Comparison of ENCODE assay signal across 27 cellular contexts in the genomic region with DNA sequence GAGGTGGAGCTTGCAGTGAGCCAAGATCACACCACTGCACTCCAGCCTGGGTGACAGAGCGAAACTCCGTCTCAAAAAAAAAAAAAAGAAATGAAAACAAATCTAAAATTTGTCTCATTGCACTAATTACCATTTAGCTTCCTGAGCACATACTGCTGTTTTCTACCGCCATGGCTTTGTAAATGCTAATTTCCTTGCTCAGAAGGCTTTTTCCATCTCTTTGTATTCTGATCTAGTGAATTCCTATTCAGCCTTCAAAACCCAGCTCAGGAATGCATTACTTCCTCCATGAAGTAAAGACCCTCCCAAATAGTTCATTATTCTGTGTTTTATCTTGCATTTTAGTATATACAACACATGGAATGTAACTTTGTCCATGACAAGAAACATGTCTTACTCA. TPM values are rescaled to one million over a fixed set of nuclear protein-coding genes. Genes with fewer than 3 reads are reported as not detected.
A peak's percentile ranks its signal among the peaks of the same experiment; 100 is the strongest.
DNase-seq lines count a peak whose midpoint lies in the region; ATAC-seq and TF ChIP-seq lines count a peak whose summit lies in the region.
"Had no signal": no experiment of that assay in that cellular context is flagged by ENCODE, and none has a peak within 500 bp of the region (broad histone marks: within the 10 kb centered on the region; RNA-seq: fewer than 3 reads in every experiment).

No MANE protein-coding gene starts in this region.

- H3K36me3 ChIP-seq in HUES48 (ENCODE audit: control insufficient read depth, insufficient read depth, low read length) (no peaks in the 10 kb centered on the region; the same call in 1 of the 2 replicates), iPS-18a (ENCODE audit: control insufficient read depth, low read depth, low read length) (peaks cover 3% of the 10 kb centered on the region)

- no peak for TF ChIP-seq CTCF in brain (conservative IDR thresholded peaks at IDR 0.05)

- no peak for DNase-seq in activated naive CD4-positive, alpha-beta T cell treated with anti-CD3 and anti-CD28 coated beads, Interleukin-2, amount 50 U/mL, for 72 hours (ENCODE audit: low spot score in 2 of 2)
- no peak for DNase-seq in NCI-H2196 (lab: John Stamatoyannopoulos, UW; ENCODE audit: unreplicated experiment)
- DNase-seq: AML-193; CD4-positive, alpha-beta T cell; GOT3; IMR-90; KG1; MG63; NCI-H1105 treated with DMSO at 0.1 percent for 48 hours; NCI-H146; NCI-H1930; NCI-H2107; NCI-H446; NCI-H524 treated with DMSO at 0.1 percent for 48 hours; NCI-H774; PC-9; SJCRH30 had no signal

- ATAC-seq in activated naive CD4-positive, alpha-beta T cell treated with anti-CD3 and anti-CD28 coated beads, Interleukin-2, amount 50 U/mL, for 72 hours: no peak
- ATAC-seq in HG02970 (IDR thresholded peaks at IDR 0.05; ENCODE audit: low FRiP score, unreplicated experiment) (no peak), HG02884 (IDR thresholded peaks at IDR 0.05; ENCODE audit: unreplicated experiment) (no peak)
- ATAC-seq: A549, HCT116, Right ventricle myocardium inferior, SK-N-SH treated with all-trans-retinoic acid at 6 μM for 48 hours had no signal

- H3K9ac ChIP-seq in HUES48 (ENCODE audit: low read depth, low read length) (peak overlapping the region; percentile 38; the same call in 1 of the 2 replicates), iPS-18a (ENCODE audit: low read length) (peak overlapping the region; percentile 2)
- H3K9ac ChIP-seq: BLaER1 treated with 17β-estradiol and CSF1 and Interleukin-3, amounts not matched to agents 10 nM and 100 nM had no signal

- peak overlapping the region in 3 of 5 experiments; percentile 79 to 87 (median 83) for H3K27ac Mint-ChIP-seq in brain
- no peak overlapping the region for H3K27ac Mint-ChIP-seq in activated naive CD4-positive, alpha-beta T cell treated with anti-CD3 and anti-CD28 coated beads, Interleukin-2, amount 50 U/mL, for 72 hours
- H3K27ac Mint-ChIP-seq: CD4-positive, alpha-beta T cell had no signal

- peak overlapping the region; percentile 85 for H3K27ac ChIP-seq in HUES48 (ENCODE audit: low read depth, low read length)
- peak overlapping the region; percentile 3 for H3K27ac ChIP-seq in iPS-18a (ENCODE audit: low read length)
- H3K27ac ChIP-seq: A549; BLaER1 treated with 17β-estradiol and CSF1 and Interleukin-3, amounts not matched to agents 10 nM and 100 nM; PC-9; SJCRH30 had no signal

- H3K27me3 ChIP-seq in HUES48 (ENCODE audit: control insufficient read depth, insufficient read depth, low read length): no peaks in the 10 kb centered on the region
- H3K27me3 ChIP-seq in iPS-18a (ENCODE audit: control insufficient read depth, insufficient read depth, low read length): no peaks in the 10 kb centered on the region
- H3K27me3 ChIP-seq: BLaER1 treated with 17β-estradiol and CSF1 and Interleukin-3, amounts not matched to agents 10 nM and 100 nM; MG63; SJCRH30 had no signal

- H3K9me3 Mint-ChIP-seq in brain: peaks cover 48 to 84% (median 61%) of the 10 kb centered on the region in 5 experiments
- peaks cover 23 to 41% of the 10 kb centered on the region in 2 donors for H3K9me3 Mint-ChIP-seq in activated naive CD4-positive, alpha-beta T cell treated with anti-CD3 and anti-CD28 coated beads, Interleukin-2, amount 50 U/mL, for 72 hours

- H3K4me3 ChIP-seq in HUES48 (ENCODE audit: low read depth, low read length) (peak overlapping the region; percentile 18; the same call in 1 of the 2 replicates), iPS-18a (ENCODE audit: low read length) (peak overlapping the region; percentile 2)
- H3K4me3 ChIP-seq: A549; BLaER1 treated with 17β-estradiol and CSF1 and Interleukin-3, amounts not matched to agents 10 nM and 100 nM; MG63; PC-9; SJCRH30 had no signal

- H3K4me1 ChIP-seq in HUES48 (ENCODE audit: control insufficient read depth, insufficient read depth, low read length): peaks cover 39% of the 10 kb centered on the region
- H3K4me1 ChIP-seq in iPS-18a (ENCODE audit: control insufficient read depth, low read depth, low read length): peaks cover 39% of the 10 kb centered on the region
- H3K4me1 ChIP-seq: A549 had no signal

- H3K9me3 ChIP-seq in HUES48 (ENCODE audit: control insufficient read depth, insufficient read depth, low read length) (peaks cover 38% of the 10 kb centered on the region), iPS-18a (ENCODE audit: control insufficient read depth, low read depth, low read length) (peaks cover 23% of the 10 kb centered on the region)

- no peaks in the 10 kb centered on the region for H3K27me3 Mint-ChIP-seq in brain
- H3K27me3 Mint-ChIP-seq: CD4-positive, alpha-beta T cell had no signal

- peak overlapping the region in 1 of 5 experiments; percentile 52 for H3K4me3 Mint-ChIP-seq in brain
- H3K4me3 Mint-ChIP-seq: CD4-positive, alpha-beta T cell had no signal

- H3K36me3 Mint-ChIP-seq in brain: peaks cover 82% of the 10 kb centered on the region
- peaks cover 46 to 78% of the 10 kb centered on the region in 2 donors for H3K36me3 Mint-ChIP-seq in activated naive CD4-positive, alpha-beta T cell treated with anti-CD3 and anti-CD28 coated beads, Interleukin-2, amount 50 U/mL, for 72 hours

- H3K4me1 Mint-ChIP-seq in brain: peaks cover 29% of the 10 kb centered on the region

RNA-seq across cellular contexts. Expression of a gene that starts 33.6 kb away (rescaled TPM):
- polyA plus RNA-seq in brain (ENCODE audit: insufficient read depth, low read depth, low replicate concordance): 1.5 TPM
- 10 to 100 TPM; 22.0 to 26.2 TPM for total RNA-seq in activated naive CD4-positive, alpha-beta T cell treated with anti-CD3 and anti-CD28 coated beads, Interleukin-2, amount 50 U/mL, for 72 hours

Comparison
In these comparisons a context has a peak if more than half of its experiments do, and no peak if none do; other contexts are left out.
1. H3K27ac Mint-ChIP-seq: peak in brain (3 of 5); none in activated naive CD4-positive, alpha-beta T cell treated with anti-CD3 and anti-CD28 coated beads, Interleukin-2, amount 50 U/mL, for 72 hours (0 of 2).